In genomic region chr17:72476134-72476533, GRCh38 we compare ENCODE assay signal across 23 cellular contexts.
A peak's percentile ranks its signal among the peaks of the same experiment; 100 is the strongest.
DNase-seq lines count a peak whose midpoint lies in the region; ATAC-seq and TF ChIP-seq lines count a peak whose summit lies in the region.
"Had no signal": no experiment of that assay in that cellular context is flagged by ENCODE, and none has a peak within 500 bp of the region (broad histone marks: within the 10 kb centered on the region; RNA-seq: fewer than 3 reads in every experiment).

No MANE protein-coding gene starts in this region.

- H3K27ac ChIP-seq in BLaER1 (no peak overlapping the region), RWPE2 (ENCODE audit: poor library complexity, severe bottlenecking) (peak overlapping the region; percentile 0), esophagus (ENCODE audit: low read depth in 2 of 2, low read length in 1 of 2) (peak overlapping the region; percentile 34 to 55)
- H3K27ac ChIP-seq: adrenal gland, heart left ventricle, WERI-Rb-1 had no signal

- H3K36me3 Mint-ChIP-seq in nephron (ENCODE audit: low read depth), result no peaks in the 10 kb centered on the region

- H3K4me3 ChIP-seq in BLaER1 (no peak overlapping the region), RWPE2 (ENCODE audit: severe bottlenecking) (no peak overlapping the region), esophagus (ENCODE audit: low read depth in 1 of 2, low read length in 2 of 2) (no peak overlapping the region)
- H3K4me3 ChIP-seq: adrenal gland, heart left ventricle had no signal

- H3K4me3 Mint-ChIP-seq in nephron, result peak overlapping the region in 1 of 3 experiments; percentile 36
- H3K4me3 Mint-ChIP-seq: CD4-positive, alpha-beta T cell; T-helper 1 cell treated with Interleukin-12 subunit alpha and Interleukin-12 subunit beta and Interleukin-4 antibody, amounts not matched to agents 30 μg/mL and 1 μg/mL, for 36 hours had no signal

- H4K20me1 ChIP-seq in BLaER1, result no peaks in the 10 kb centered on the region

- H3K27me3 ChIP-seq in BLaER1, result no peaks in the 10 kb centered on the region
- no peaks in the 10 kb centered on the region for H3K27me3 ChIP-seq in RWPE2 (ENCODE audit: insufficient read depth, poor library complexity, severe bottlenecking)
- H3K27me3 ChIP-seq in esophagus (ENCODE audit: control insufficient read depth in 1 of 2, insufficient read depth in 2 of 2, low read length in 2 of 2), result no peaks in the 10 kb centered on the region
- H3K27me3 ChIP-seq: adrenal gland had no signal

- H3K9me3 ChIP-seq in BLaER1, result 0 out of 2 replicates have a peak, but pooled peaks cover under 1% of the 10 kb centered on the region
- H3K9me3 ChIP-seq in RWPE2 (ENCODE audit: severe bottlenecking), result no peaks in the 10 kb centered on the region
- H3K9me3 ChIP-seq in esophagus (ENCODE audit: control insufficient read depth in 2 of 2, insufficient read depth in 1 of 2, low read depth in 1 of 2, low read length in 1 of 2), result no peaks in the 10 kb centered on the region
- H3K9me3 ChIP-seq: adrenal gland had no signal

- WGBS in esophagus, 2 donors, result 30 to 47% methylated on average over 9 of the region's 9 CpGs

- peaks cover 50% of the 10 kb centered on the region for H3K27me3 Mint-ChIP-seq in nephron (ENCODE audit: low read depth)

- H3K36me3 ChIP-seq in BLaER1 (no peaks in the 10 kb centered on the region), RWPE2 (ENCODE audit: low read depth) (peaks cover 8% of the 10 kb centered on the region), esophagus (ENCODE audit: control insufficient read depth in 2 of 2, insufficient read depth in 2 of 2, low read length in 1 of 2) (no peaks in the 10 kb centered on the region)
- H3K36me3 ChIP-seq: adrenal gland, heart left ventricle, WERI-Rb-1 had no signal

- no peak overlapping the region for H3K9ac ChIP-seq in BLaER1

- peak overlapping the region; percentile 68 for H3K4me2 ChIP-seq in BLaER1

- peaks cover 5% of the 10 kb centered on the region for H3K9me3 Mint-ChIP-seq in nephron
- H3K9me3 Mint-ChIP-seq: T-helper 1 cell treated with Interleukin-12 subunit alpha and Interleukin-12 subunit beta and Interleukin-4 antibody, amounts not matched to agents 30 μg/mL and 1 μg/mL, for 36 hours had no signal

- H3K27ac Mint-ChIP-seq in nephron, result peak overlapping the region; percentile 53 to 89 (median 79)
- H3K27ac Mint-ChIP-seq: CD4-positive, alpha-beta T cell; T-helper 1 cell treated with Interleukin-12 subunit alpha and Interleukin-12 subunit beta and Interleukin-4 antibody, amounts not matched to agents 30 μg/mL and 1 μg/mL, for 36 hours had no signal

- no peak for TF ChIP-seq CTCF in RWPE2 (IDR thresholded peaks at IDR 0.05; ENCODE audit: poor library complexity, severe bottlenecking)
- no peak for TF ChIP-seq CTCF in nephron (IDR thresholded peaks at IDR 0.05; ENCODE audit: unreplicated experiment in 3 of 3)

- no peak for ATAC-seq in RWPE2 (ENCODE audit: low read depth)
- ATAC-seq in HG03025 (IDR thresholded peaks at IDR 0.05; ENCODE audit: low FRiP score, unreplicated experiment), result no peak
- no peak for ATAC-seq in GM18511 (IDR thresholded peaks at IDR 0.05; ENCODE audit: unreplicated experiment)
- ATAC-seq: heart left ventricle had no signal

- peaks cover 48% of the 10 kb centered on the region for H3K4me1 ChIP-seq in BLaER1
- peaks cover 10% of the 10 kb centered on the region for H3K4me1 ChIP-seq in RWPE2 (ENCODE audit: insufficient read depth, poor library complexity, severe bottlenecking)
- H3K4me1 ChIP-seq in esophagus (ENCODE audit: control insufficient read depth in 2 of 2, insufficient read depth in 2 of 2, low read length in 1 of 2), result peaks cover 0 to 3% of the 10 kb centered on the region in 2 donors
- H3K4me1 ChIP-seq: adrenal gland, heart left ventricle had no signal

- no peak for DNase-seq in RWPE2 (ENCODE audit: low spot score)
- DNase-seq in AML-193 (lab: John Stamatoyannopoulos, UW), result no peak
- no peak for DNase-seq in NCI-H446 treated with DMSO at 0.1 percent for 48 hours (lab: John Stamatoyannopoulos, UW)
- DNase-seq: ACHN; activated CD4-positive, alpha-beta T cell treated with anti-CD3 and anti-CD28 coated beads, Interleukin-2, amount 50 U/mL, for 4 hours; activated gamma-delta T cell; adrenal gland; CD4-positive, alpha-beta T cell; cerebellar nuclear complex; DND-41; GOT3; heart left ventricle; mesenchymal stem cell; NCI-H1417 treated with DMSO at 0.1 percent for 48 hours; NCI-H69; OCI-M1; WERI-Rb-1 had no signal

- H3K4me1 Mint-ChIP-seq in nephron, result peaks cover 33% of the 10 kb centered on the region
